ENCODE assay signal across 2 cellular contexts in the genomic region with DNA sequence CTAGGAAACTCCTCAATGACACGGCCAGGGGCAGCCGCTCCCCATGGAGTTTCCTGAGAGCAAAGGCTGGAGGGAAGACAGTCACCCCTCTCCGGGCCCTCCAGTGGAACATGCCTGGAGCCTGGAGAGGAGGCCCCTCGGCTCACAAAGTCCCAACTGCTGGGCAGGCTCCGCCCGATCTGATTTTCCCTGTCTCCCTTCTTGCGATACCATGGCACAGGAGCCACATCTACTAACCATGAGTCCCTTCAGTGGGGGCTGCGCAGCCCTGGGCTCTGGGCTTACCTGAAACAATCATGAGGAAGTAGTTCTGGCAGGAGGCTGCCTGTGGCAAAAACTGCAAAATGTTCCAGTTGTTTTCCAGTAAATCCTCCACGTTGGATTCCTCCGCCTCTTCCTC.
TF ChIP-seq lines count a peak whose summit lies in the region.

No MANE protein-coding gene starts in this region.

TF ChIP-seq in HEK293T, 16 proteins besides CTCF, POLR2A, EP300 and RAD21 (continued from another document):
- TF ChIP-seq L3MBTL2 (conservative IDR thresholded peaks at IDR 0.05) (no peak), CTBP1 (IDR thresholded peaks at IDR 0.05; ENCODE audit: borderline replicate concordance) (no peak), FOXM1 (IDR thresholded peaks at IDR 0.05; ENCODE audit: borderline replicate concordance) (no peak), SP1 (IDR thresholded peaks at IDR 0.05) (no peak), BHLHE40 (IDR thresholded peaks at IDR 0.05; ENCODE audit: borderline replicate concordance) (no peak), SUZ12 (IDR thresholded peaks at IDR 0.05) (no peak), ARNT (IDR thresholded peaks at IDR 0.05) (no peak)

TF ChIP-seq in SK-N-SH treated with all-trans-retinoic acid at 6 μM for 48 hours, 23 proteins besides CTCF, POLR2A, EP300 and RAD21 (continued from another document):
- TF ChIP-seq, protein P1, sequence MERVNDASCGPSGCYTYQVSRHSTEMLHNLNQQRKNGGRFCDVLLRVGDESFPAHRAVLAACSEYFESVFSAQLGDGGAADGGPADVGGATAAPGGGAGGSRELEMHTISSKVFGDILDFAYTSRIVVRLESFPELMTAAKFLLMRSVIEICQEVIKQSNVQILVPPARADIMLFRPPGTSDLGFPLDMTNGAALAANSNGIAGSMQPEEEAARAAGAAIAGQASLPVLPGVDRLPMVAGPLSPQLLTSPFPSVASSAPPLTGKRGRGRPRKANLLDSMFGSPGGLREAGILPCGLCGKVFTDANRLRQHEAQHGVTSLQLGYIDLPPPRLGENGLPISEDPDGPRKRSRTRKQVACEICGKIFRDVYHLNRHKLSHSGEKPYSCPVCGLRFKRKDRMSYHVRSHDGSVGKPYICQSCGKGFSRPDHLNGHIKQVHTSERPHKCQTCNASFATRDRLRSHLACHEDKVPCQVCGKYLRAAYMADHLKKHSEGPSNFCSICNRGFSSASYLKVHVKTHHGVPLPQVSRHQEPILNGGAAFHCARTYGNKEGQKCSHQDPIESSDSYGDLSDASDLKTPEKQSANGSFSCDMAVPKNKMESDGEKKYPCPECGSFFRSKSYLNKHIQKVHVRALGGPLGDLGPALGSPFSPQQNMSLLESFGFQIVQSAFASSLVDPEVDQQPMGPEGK (CRISPR knock-in tag; IDR thresholded peaks at IDR 0.05; ENCODE audit: borderline replicate concordance) = no peak
- TF ChIP-seq ZNF70 (CRISPR knock-in tag; IDR thresholded peaks at IDR 0.05) = no peak
- TF ChIP-seq SNAI2 (CRISPR knock-in tag; IDR thresholded peaks at IDR 0.05) = no peak
- TF ChIP-seq, protein P2, sequence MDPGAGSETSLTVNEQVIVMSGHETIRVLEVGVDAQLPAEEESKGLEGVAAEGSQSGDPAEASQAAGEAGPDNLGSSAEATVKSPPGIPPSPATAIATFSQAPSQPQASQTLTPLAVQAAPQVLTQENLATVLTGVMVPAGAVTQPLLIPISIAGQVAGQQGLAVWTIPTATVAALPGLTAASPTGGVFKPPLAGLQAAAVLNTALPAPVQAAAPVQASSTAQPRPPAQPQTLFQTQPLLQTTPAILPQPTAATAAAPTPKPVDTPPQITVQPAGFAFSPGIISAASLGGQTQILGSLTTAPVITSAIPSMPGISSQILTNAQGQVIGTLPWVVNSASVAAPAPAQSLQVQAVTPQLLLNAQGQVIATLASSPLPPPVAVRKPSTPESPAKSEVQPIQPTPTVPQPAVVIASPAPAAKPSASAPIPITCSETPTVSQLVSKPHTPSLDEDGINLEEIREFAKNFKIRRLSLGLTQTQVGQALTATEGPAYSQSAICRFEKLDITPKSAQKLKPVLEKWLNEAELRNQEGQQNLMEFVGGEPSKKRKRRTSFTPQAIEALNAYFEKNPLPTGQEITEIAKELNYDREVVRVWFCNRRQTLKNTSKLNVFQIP (CRISPR knock-in tag; IDR thresholded peaks at IDR 0.05; ENCODE audit: borderline replicate concordance, low read depth) = no peak
- no peak for TF ChIP-seq BACH2 (CRISPR knock-in tag; IDR thresholded peaks at IDR 0.05; ENCODE audit: borderline replicate concordance)
- TF ChIP-seq ZC3H10 (CRISPR knock-in tag; IDR thresholded peaks at IDR 0.05) = no peak
- TF ChIP-seq ARNTL (CRISPR knock-in tag; IDR thresholded peaks at IDR 0.05; ENCODE audit: borderline replicate concordance, low read depth) = no peak
- no peak for TF ChIP-seq OSR1 (CRISPR knock-in tag; IDR thresholded peaks at IDR 0.05)
- TF ChIP-seq, protein P3, sequence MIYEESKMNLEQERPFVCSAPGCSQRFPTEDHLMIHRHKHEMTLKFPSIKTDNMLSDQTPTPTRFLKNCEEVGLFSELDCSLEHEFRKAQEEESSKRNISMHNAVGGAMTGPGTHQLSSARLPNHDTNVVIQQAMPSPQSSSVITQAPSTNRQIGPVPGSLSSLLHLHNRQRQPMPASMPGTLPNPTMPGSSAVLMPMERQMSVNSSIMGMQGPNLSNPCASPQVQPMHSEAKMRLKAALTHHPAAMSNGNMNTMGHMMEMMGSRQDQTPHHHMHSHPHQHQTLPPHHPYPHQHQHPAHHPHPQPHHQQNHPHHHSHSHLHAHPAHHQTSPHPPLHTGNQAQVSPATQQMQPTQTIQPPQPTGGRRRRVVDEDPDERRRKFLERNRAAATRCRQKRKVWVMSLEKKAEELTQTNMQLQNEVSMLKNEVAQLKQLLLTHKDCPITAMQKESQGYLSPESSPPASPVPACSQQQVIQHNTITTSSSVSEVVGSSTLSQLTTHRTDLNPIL (CRISPR knock-in tag; IDR thresholded peaks at IDR 0.05; ENCODE audit: low read depth) = no peak
- TF ChIP-seq ZNF565 (CRISPR knock-in tag; conservative IDR thresholded peaks at IDR 0.05; ENCODE audit: low read depth) = no peak
